Comparison of ENCODE assay signal across 18 cellular contexts in the genomic region with DNA sequence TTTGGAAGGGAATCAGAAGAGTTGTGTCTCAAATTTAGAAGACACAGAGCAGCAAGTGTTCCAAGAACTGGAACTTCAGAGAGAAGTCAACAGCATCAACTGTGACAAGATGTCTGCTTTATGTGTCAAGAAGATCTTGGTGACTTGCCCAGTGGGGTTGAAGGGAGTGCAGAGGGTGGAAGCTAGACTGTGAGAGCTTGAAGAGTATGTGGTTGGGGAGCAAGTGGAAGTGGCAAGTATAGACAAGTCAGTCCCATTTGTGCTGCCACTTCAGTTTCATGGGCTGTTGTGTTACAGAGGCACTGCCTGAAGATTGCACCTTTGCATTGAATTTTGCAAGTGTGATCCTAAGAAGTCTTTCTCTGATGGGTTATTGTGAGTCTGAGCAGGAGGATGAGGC.
DNase-seq lines count a peak whose midpoint lies in the region; ATAC-seq, FAIRE-seq and TF ChIP-seq lines count a peak whose summit lies in the region.
"Had no signal": no experiment of that assay in that cellular context is flagged by ENCODE, and none has a peak within 500 bp of the region (broad histone marks: within the 10 kb centered on the region; RNA-seq: fewer than 3 reads in every experiment).

No MANE protein-coding gene starts in this region.

- no peak for TF ChIP-seq RAD21 in H1 (IDR thresholded peaks at IDR 0.05 in 1 of 2, conservative IDR thresholded peaks at IDR 0.05 in 1 of 2; ENCODE audit: low read depth in 2 of 2, low read length in 2 of 2)

- H3K4me1 ChIP-seq in DND-41 (ENCODE audit: insufficient read depth, low read length) (no peaks in the 10 kb centered on the region), H1 (replicated peaks in 1 of 4; ENCODE audit: control insufficient read depth in 3 of 4, insufficient read depth in 4 of 4, low read length in 3 of 4) (peaks cover 0 to 7% (median 1%) of the 10 kb centered on the region in 4 experiments; a peak in 3 of 7 replicates)
- H3K4me1 ChIP-seq: BLaER1 treated with 17β-estradiol and CSF1 and Interleukin-3, amounts not matched to agents 10 nM and 100 nM had no signal

- H2BK20ac ChIP-seq in H1 (ENCODE audit: low read length): 0 out of 2 replicates have a peak overlapping the region, but pooled peaks have one; percentile 49

- no peaks in the 10 kb centered on the region for H3K23me2 ChIP-seq in H1 (ENCODE audit: low read depth, low read length)

- ATAC-seq in DND-41 (ENCODE audit: insufficient read depth, low read depth): peak; percentile 80
- ATAC-seq: GM23338, K562 had no signal

- H4K91ac ChIP-seq in H1 (replicated peaks; ENCODE audit: insufficient read length, low read length): peak overlapping the region; percentile 25

- TF ChIP-seq EP300 in H1 (IDR thresholded peaks at IDR 0.05; ENCODE audit: borderline replicate concordance in 1 of 2, low read depth in 2 of 2, low read length in 2 of 2): no peak

- H4K20me1 ChIP-seq in DND-41 (ENCODE audit: insufficient read depth, low read length) (no peaks in the 10 kb centered on the region), H1 (replicated peaks in 1 of 2; ENCODE audit: control insufficient read depth in 1 of 2, insufficient read depth in 2 of 2, low read length in 2 of 2) (no peaks in the 10 kb centered on the region)
- H4K20me1 ChIP-seq: BLaER1 treated with 17β-estradiol and CSF1 and Interleukin-3, amounts not matched to agents 10 nM and 100 nM had no signal

- H2BK15ac ChIP-seq in H1 (ENCODE audit: low read length): no peak overlapping the region

- no peak overlapping the region for H3K23ac ChIP-seq in H1 (ENCODE audit: insufficient read length)

- H3K4me3 ChIP-seq in DND-41 (ENCODE audit: low read depth in 1 of 2, low read length in 2 of 2): no peak overlapping the region
- H3K4me3 ChIP-seq in H1 (ENCODE audit: extremely low read depth in 1 of 4, insufficient read depth in 2 of 4, low read depth in 3 of 4, low read length in 4 of 4): no peak overlapping the region
- H3K4me3 ChIP-seq: BLaER1 treated with 17β-estradiol and CSF1 and Interleukin-3, amounts not matched to agents 10 nM and 100 nM; GM23338; K562 had no signal

- H3K79me2 ChIP-seq in DND-41 (ENCODE audit: insufficient read depth, low read length) (no peaks in the 10 kb centered on the region), H1 (ENCODE audit: control insufficient read depth in 1 of 2, insufficient read depth in 2 of 2, low read length in 2 of 2) (no peaks in the 10 kb centered on the region)

- H2AFZ ChIP-seq in DND-41 (ENCODE audit: low read depth, low read length) (no peak overlapping the region), H1 (ENCODE audit: low read length) (0 out of 2 replicates have a peak overlapping the region, but pooled peaks have one; percentile 19)
- H2AFZ ChIP-seq: GM23338 had no signal

- peak; percentile 27 for DNase-seq in NCI-H2171 treated with DMSO at 0.1 percent for 48 hours (lab: John Stamatoyannopoulos, UW)
- DNase-seq in NCI-H2171 (lab: John Stamatoyannopoulos, UW): no peak
- peak; percentile 46 for DNase-seq in DND-41
- peak; percentile 51 for DNase-seq in NCI-H187 treated with DMSO at 0.1 percent for 48 hours (lab: John Stamatoyannopoulos, UW)
- DNase-seq in H1 (ENCODE audit: low read depth in 1 of 2, low spot score in 2 of 2): no peak
- no peak for DNase-seq in HTR-8/SVneo (ENCODE audit: insufficient read length, low spot score)
- no peak for DNase-seq in activated CD8-positive, alpha-beta memory T cell treated with anti-CD3 and anti-CD28 coated beads, Interleukin-2, amount 50 U/mL, for 48 hours
- no peak for DNase-seq in GM13976 (ENCODE audit: low spot score)
- DNase-seq: ACHN; Calu3; CD4-positive, alpha-beta T cell; DMS153; H9 had no signal

- H4K8ac ChIP-seq in H1 (ENCODE audit: extremely low read depth, insufficient read depth, low read length): no peak overlapping the region

- H3K27me3 ChIP-seq in DND-41 (ENCODE audit: insufficient read depth, low read length, poor library complexity) (no peaks in the 10 kb centered on the region), H1 (replicated peaks in 1 of 4; ENCODE audit: control insufficient read depth in 3 of 4, extremely low read depth in 1 of 4, insufficient read depth in 3 of 4, low read length in 3 of 4) (no peaks in the 10 kb centered on the region)
- H3K27me3 ChIP-seq: BLaER1 treated with 17β-estradiol and CSF1 and Interleukin-3, amounts not matched to agents 10 nM and 100 nM had no signal

- TF ChIP-seq CTCF in DND-41 (IDR thresholded peaks at IDR 0.05; ENCODE audit: borderline replicate concordance, extremely low read depth, low read length, poor library complexity, severe bottlenecking): no peak
- no peak for TF ChIP-seq CTCF in H1 (IDR thresholded peaks at IDR 0.05; ENCODE audit: control extremely low read depth in 1 of 3, insufficient read depth in 1 of 3, low read depth in 1 of 3, low read length in 3 of 3)
- TF ChIP-seq CTCF in GM13976 (IDR thresholded peaks at IDR 0.05; ENCODE audit: borderline replicate concordance, control extremely low read depth, extremely low read depth, insufficient read depth, missing control alignments): no peak

- no peak overlapping the region for H2BK12ac ChIP-seq in H1 (ENCODE audit: low read depth, low read length)

- no peak overlapping the region for H2AK5ac ChIP-seq in H1 (ENCODE audit: low read depth, low read length)

- peak overlapping the region; percentile 9 for H2BK120ac ChIP-seq in H1 (replicated peaks; ENCODE audit: low read depth, low read length)

- H2BK5ac ChIP-seq in H1 (ENCODE audit: low read depth, low read length): no peak overlapping the region

- H3K4ac ChIP-seq in H1 (replicated peaks; ENCODE audit: insufficient read length, low read depth, low read length): no peak overlapping the region

- no peak overlapping the region for H4K5ac ChIP-seq in H1 (ENCODE audit: insufficient read length, low read depth, low read length)

- FAIRE-seq in H1 (lab: Jason Lieb, UNC): no peak
- no peak for FAIRE-seq in HTR-8/SVneo (lab: Jason Lieb, UNC)
- FAIRE-seq: GM18507, K562 had no signal

- POLR2A ChIA-PET in H1 (lab: Charles Lee; ENCODE audit: partially characterized antibody): no interaction called here

- in situ Hi-C loops in GM13976 (cut with MboI; ENCODE audit: low sequenced_read_pairs, unreplicated experiment): no loop called here

- no peaks in the 10 kb centered on the region for H3K9me3 ChIP-seq in DND-41 (ENCODE audit: insufficient read depth, low read length, severe bottlenecking)
- 0 out of 4 replicates have a peak, but pooled peaks cover 0 to 3% of the 10 kb centered on the region in 2 experiments for H3K9me3 ChIP-seq in H1 (ENCODE audit: insufficient read depth in 2 of 2, low read depth in 1 of 2, low read length in 1 of 2)

- H3K79me1 ChIP-seq in H1 (ENCODE audit: low read depth, low read length): no peaks in the 10 kb centered on the region

- no peak overlapping the region for H3K14ac ChIP-seq in H1 (ENCODE audit: insufficient read length)

- H3K36me3 ChIP-seq in DND-41 (ENCODE audit: insufficient read depth, low read length) (no peaks in the 10 kb centered on the region), H1 (ENCODE audit: control insufficient read depth in 2 of 4, insufficient read depth in 4 of 4, low read length in 3 of 4) (no peaks in the 10 kb centered on the region)
- H3K36me3 ChIP-seq: BLaER1 treated with 17β-estradiol and CSF1 and Interleukin-3, amounts not matched to agents 10 nM and 100 nM had no signal

- H3K27ac ChIP-seq in DND-41 (ENCODE audit: low read length): no peak overlapping the region
- no peak overlapping the region for H3K27ac ChIP-seq in H1 (ENCODE audit: low read depth, low read length)
- H3K27ac ChIP-seq: BLaER1 treated with 17β-estradiol and CSF1 and Interleukin-3, amounts not matched to agents 10 nM and 100 nM; HL-60 had no signal

- H3K18ac ChIP-seq in H1 (ENCODE audit: extremely low read depth, low read length): no peak overlapping the region

- H3K56ac ChIP-seq in H1 (replicated peaks; ENCODE audit: insufficient read length, low read depth, low read length): no peak overlapping the region

- H3K4me2 ChIP-seq in DND-41 (ENCODE audit: insufficient read depth, low read length) (no peak overlapping the region), H1 (ENCODE audit: insufficient read depth in 1 of 2, low read depth in 2 of 2, low read length in 2 of 2) (no peak overlapping the region)
- H3K4me2 ChIP-seq: BLaER1 treated with 17β-estradiol and CSF1 and Interleukin-3, amounts not matched to agents 10 nM and 100 nM; GM23338 had no signal

- H3K9ac ChIP-seq in DND-41 (ENCODE audit: low read depth, low read length) (no peak overlapping the region), H1 (replicated peaks in 1 of 4; ENCODE audit: extremely low read depth in 1 of 4, low read depth in 3 of 4, low read length in 3 of 4) (no peak overlapping the region)
- H3K9ac ChIP-seq: BLaER1 treated with 17β-estradiol and CSF1 and Interleukin-3, amounts not matched to agents 10 nM and 100 nM had no signal

- no peak for TF ChIP-seq POLR2A in H1 (IDR thresholded peaks at IDR 0.05; ENCODE audit: control extremely low read depth in 1 of 2, low read depth in 2 of 2, low read length in 2 of 2)

- CTCF ChIA-PET in H1 (lab: Charles Lee; ENCODE audit: partially characterized antibody): interaction anchor here (0.6 to 2.7 kb wide), 3 partner anchors 8 to 146 kb away, joined by 3 to 10 read pairs (median 4); no protein-coding TSS in a partner anchor

TF ChIP-seq in H1, 55 proteins besides CTCF, POLR2A, EP300 and RAD21 (continues in another document):
- TF ChIP-seq SP1 (IDR thresholded peaks at IDR 0.05; ENCODE audit: low read depth, low read length) (no peak), PHF8 (conservative IDR thresholded peaks at IDR 0.05; ENCODE audit: low read depth, low read length) (no peak), GABPA (IDR thresholded peaks at IDR 0.05; ENCODE audit: borderline replicate concordance, insufficient read depth, low read length) (no peak), CHD2 (IDR thresholded peaks at IDR 0.05; ENCODE audit: low read length) (no peak), KDM4A (IDR thresholded peaks at IDR 0.05; ENCODE audit: low read depth, low read length, severe bottlenecking) (no peak), SIN3A (conservative IDR thresholded peaks at IDR 0.05 in 1 of 2, IDR thresholded peaks at IDR 0.05 in 1 of 2; ENCODE audit: low read depth in 1 of 2, low read length in 2 of 2) (no peak), JUND (IDR thresholded peaks at IDR 0.05; ENCODE audit: low read length) (no peak)
- TF ChIP-seq, protein P1, sequence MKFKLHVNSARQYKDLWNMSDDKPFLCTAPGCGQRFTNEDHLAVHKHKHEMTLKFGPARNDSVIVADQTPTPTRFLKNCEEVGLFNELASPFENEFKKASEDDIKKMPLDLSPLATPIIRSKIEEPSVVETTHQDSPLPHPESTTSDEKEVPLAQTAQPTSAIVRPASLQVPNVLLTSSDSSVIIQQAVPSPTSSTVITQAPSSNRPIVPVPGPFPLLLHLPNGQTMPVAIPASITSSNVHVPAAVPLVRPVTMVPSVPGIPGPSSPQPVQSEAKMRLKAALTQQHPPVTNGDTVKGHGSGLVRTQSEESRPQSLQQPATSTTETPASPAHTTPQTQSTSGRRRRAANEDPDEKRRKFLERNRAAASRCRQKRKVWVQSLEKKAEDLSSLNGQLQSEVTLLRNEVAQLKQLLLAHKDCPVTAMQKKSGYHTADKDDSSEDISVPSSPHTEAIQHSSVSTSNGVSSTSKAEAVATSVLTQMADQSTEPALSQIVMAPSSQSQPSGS (IDR thresholded peaks at IDR 0.05; ENCODE audit: low read length): no peak

Comparison
In these comparisons a context has a peak if more than half of its experiments do, and no peak if none do; other contexts are left out.
1. DNase-seq: peak in NCI-H2171 treated with DMSO at 0.1 percent for 48 hours (single experiment), DND-41 (single experiment) and NCI-H187 treated with DMSO at 0.1 percent for 48 hours (single experiment); none in NCI-H2171 (single experiment), H1 (0 of 2), HTR-8/SVneo (single experiment), activated CD8-positive, alpha-beta memory T cell treated with anti-CD3 and anti-CD28 coated beads, Interleukin-2, amount 50 U/mL, for 48 hours (single experiment) and GM13976 (single experiment).